In genomic region chr12:68240079-68240478, GRCh38 we compare ENCODE assay signal across 12 cellular contexts. TPM values are rescaled to one million over a fixed set of nuclear protein-coding genes. Genes with fewer than 3 reads are reported as not detected.
DNase-seq lines count a peak whose midpoint lies in the region; ATAC-seq lines count a peak whose summit lies in the region.
"Had no signal": no experiment of that assay in that cellular context is flagged by ENCODE, and none has a peak within 500 bp of the region (broad histone marks: within the 10 kb centered on the region; RNA-seq: fewer than 3 reads in every experiment).

No MANE protein-coding gene starts in this region.

- H3K36me3 Mint-ChIP-seq in memory B cell = no peaks in the 10 kb centered on the region

- no peak overlapping the region for H3K4me3 Mint-ChIP-seq in memory B cell

- no peaks in the 10 kb centered on the region for H3K27me3 Mint-ChIP-seq in memory B cell

- H3K27ac Mint-ChIP-seq in memory B cell = peak overlapping the region; percentile 84

- no peaks in the 10 kb centered on the region for H3K9me3 Mint-ChIP-seq in memory B cell

- peak; percentile 84 for DNase-seq in AG20443 (ENCODE audit: low spot score)
- DNase-seq in HT-29 (ENCODE audit: low spot score) = peak; percentile 93
- peak; percentile 61 for DNase-seq in astrocyte of the hippocampus (ENCODE audit: low read depth, low spot score)
- DNase-seq in memory B cell (ENCODE audit: low spot score in 2 of 2) = no peak
- DNase-seq in stimulated activated CD4-positive, alpha-beta T cell treated with anti-CD3 and anti-CD28 coated beads, Interleukin-2, amount 100 ng/mL, for 24 hours = no peak
- no peak for DNase-seq in activated naive CD4-positive, alpha-beta T cell (lab: John Stamatoyannopoulos, UW)
- DNase-seq in activated gamma-delta T cell (lab: John Stamatoyannopoulos, UW) = no peak
- DNase-seq: effector CD8-positive, alpha-beta T cell; NCI-H146; ovary had no signal

- ATAC-seq in memory B cell (ENCODE audit: low read depth) = no peak
- ATAC-seq in HG03159 (IDR thresholded peaks at IDR 0.05; ENCODE audit: unreplicated experiment) = no peak

- H3K4me1 Mint-ChIP-seq in memory B cell = peaks cover 31% of the 10 kb centered on the region

RNA-seq across cellular contexts. Expression of gene IL22, which starts 13.3 kb away (rescaled TPM):
- total RNA-seq in HT-29 (2014; rRNA removed; shearing (Covaris generic)) = not detected in 2 replicates
- total RNA-seq: ovary, subcutaneous adipose tissue had no signal

RNA-seq across cellular contexts. Expression of gene IL26, which starts 14.5 kb away (rescaled TPM):
- total RNA-seq in HT-29 (2014; rRNA removed; shearing (Covaris generic)) = not detected in 2 replicates
- total RNA-seq: ovary, subcutaneous adipose tissue had no signal

Comparison
In these comparisons a context has a peak if more than half of its experiments do, and no peak if none do; other contexts are left out.
1. DNase-seq: peak in AG20443 (single experiment), HT-29 (single experiment) and astrocyte of the hippocampus (single experiment); none in memory B cell (0 of 2), stimulated activated CD4-positive, alpha-beta T cell treated with anti-CD3 and anti-CD28 coated beads, Interleukin-2, amount 100 ng/mL, for 24 hours (0 of 2), activated naive CD4-positive, alpha-beta T cell (0 of 4) and activated gamma-delta T cell (single experiment).